9 cellular contexts compared by ENCODE assay signal in the genomic region with DNA sequence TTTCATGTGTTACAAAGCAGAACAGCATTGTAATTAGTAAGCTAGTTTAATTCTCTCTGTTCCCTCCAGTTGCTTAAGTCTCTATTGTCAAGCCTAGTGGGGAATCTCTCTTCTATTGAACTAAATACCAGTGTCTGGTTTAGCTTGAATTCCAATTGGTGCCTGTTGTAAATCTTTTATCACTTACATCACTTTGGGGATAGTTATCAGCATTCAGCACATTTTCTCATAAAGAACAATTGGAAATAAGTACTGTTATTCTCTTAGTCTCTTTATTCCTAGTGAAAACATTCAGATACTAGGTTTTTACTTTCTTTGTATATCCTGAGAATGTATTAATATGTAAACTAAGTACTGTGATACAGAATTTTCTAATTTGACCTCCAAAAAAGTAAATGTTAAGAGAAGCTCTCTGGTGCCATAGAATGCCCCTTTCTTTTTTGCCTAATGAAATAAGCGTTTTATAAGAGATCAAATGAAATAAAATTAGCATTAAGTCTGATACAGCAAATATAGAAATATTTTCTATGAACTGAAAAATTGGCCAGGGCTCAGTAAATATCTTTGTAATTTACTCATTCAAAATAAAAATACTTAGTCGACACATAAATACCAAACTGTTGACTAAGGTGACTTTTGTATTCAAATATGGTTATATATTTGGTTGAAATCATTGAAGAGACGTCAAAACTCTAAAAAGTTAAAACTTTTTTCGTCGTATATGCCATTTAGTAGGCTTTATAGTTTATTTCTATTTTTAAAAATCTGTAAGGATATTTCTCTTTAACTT. TPM values are rescaled to one million over a fixed set of nuclear protein-coding genes. Genes with fewer than 3 reads are reported as not detected.
DNase-seq lines count a peak whose midpoint lies in the region; ATAC-seq and TF ChIP-seq lines count a peak whose summit lies in the region.
"Had no signal": no experiment of that assay in that cellular context is flagged by ENCODE, and none has a peak within 500 bp of the region (broad histone marks: within the 10 kb centered on the region; RNA-seq: fewer than 3 reads in every experiment).

No MANE protein-coding gene starts in this region.

- H3K27me3 ChIP-seq in CD4-positive, alpha-beta memory T cell (ENCODE audit: insufficient read depth, low read length): no peaks in the 10 kb centered on the region
- H3K27me3 ChIP-seq in HCT116 (ENCODE audit: insufficient read depth, low read length) (no peaks in the 10 kb centered on the region), adipocyte (replicated peaks; ENCODE audit: control insufficient read depth, insufficient read depth, low read length) (no peaks in the 10 kb centered on the region)

- no TSS peak for BruUV-seq in HCT116 (replicated peaks; lab: Mats Ljungman, UMichigan)

- TF ChIP-seq CTCF in HCT116 (IDR thresholded peaks at IDR 0.05 in 2 of 3, conservative IDR thresholded peaks at IDR 0.05 in 1 of 3; ENCODE audit: borderline replicate concordance in 1 of 3, insufficient read depth in 1 of 3, low read depth in 2 of 3, low read length in 2 of 3) (no peak), mesothelial cell of epicardium (IDR thresholded peaks at IDR 0.05; ENCODE audit: unreplicated experiment) (no peak)

- no peaks in the 10 kb centered on the region for H3K9me3 Mint-ChIP-seq in CD4-positive, alpha-beta memory T cell
- H3K9me3 Mint-ChIP-seq in mesothelial cell of epicardium: no peaks in the 10 kb centered on the region

- H2AFZ ChIP-seq in HCT116 (ENCODE audit: low read depth, low read length, poor library complexity, severe bottlenecking): no peak overlapping the region

- DNase-seq in CD4-positive, alpha-beta memory T cell: no peak
- DNase-seq in HCT116 (ENCODE audit: low read depth, low spot score): no peak
- peak; percentile 54 for DNase-seq in adipocyte (ENCODE audit: low read depth)
- no peak for DNase-seq in mesothelial cell of epicardium (ENCODE audit: low spot score in 2 of 2, unreplicated experiment in 2 of 2)
- no peak for DNase-seq in SHP77 (lab: John Stamatoyannopoulos, UW)
- DNase-seq in H4 (ENCODE audit: low spot score): no peak
- no peak for DNase-seq in NCI-H1436 treated with DMSO at 0.1 percent for 48 hours (lab: John Stamatoyannopoulos, UW)
- DNase-seq: stimulated activated CD4-positive, alpha-beta T cell treated with anti-CD3 and anti-CD28 coated beads, Interleukin-4, amount 100 ng/mL, for 1 hour had no signal

- TF ChIP-seq RAD21 in HCT116 (IDR thresholded peaks at IDR 0.05; ENCODE audit: low read depth): no peak

- H3K79me2 ChIP-seq in HCT116 (ENCODE audit: insufficient read depth, low read length): peaks cover 70% of the 10 kb centered on the region

- H3K27ac ChIP-seq in CD4-positive, alpha-beta memory T cell (ENCODE audit: low read depth, low read length): no peak overlapping the region
- no peak overlapping the region for H3K27ac ChIP-seq in HCT116 (ENCODE audit: low read depth, low read length)

- peaks cover 33 to 48% (median 41%) of the 10 kb centered on the region in 4 donors for H3K4me1 Mint-ChIP-seq in CD4-positive, alpha-beta memory T cell
- H3K4me1 Mint-ChIP-seq in mesothelial cell of epicardium: peaks cover 32% of the 10 kb centered on the region

- H3K9me2 ChIP-seq in HCT116 (ENCODE audit: insufficient read depth): no peaks in the 10 kb centered on the region

- CTCF ChIA-PET in CD4-positive, alpha-beta memory T cell (lab: Charles Lee; ENCODE audit: partially characterized antibody): no interaction called here
- CTCF ChIA-PET in HCT116 (lab: Charles Lee): no interaction called here

- H3K27ac Mint-ChIP-seq in CD4-positive, alpha-beta memory T cell: peak overlapping the region in 4 of 7 donors; percentile 11 to 88 (median 50)
- no peak overlapping the region for H3K27ac Mint-ChIP-seq in mesothelial cell of epicardium

- intact Hi-C loops in CD4-positive, alpha-beta memory T cell (cut with micrococcal nuclease): loop anchor here (5.0 kb wide), 1 partner anchor 757 kb away; a partner anchor contains a TSS
- intact Hi-C loops in HCT116 (cut with micrococcal nuclease): loop anchor here (10.0 kb wide), 1 partner anchor 544 kb away; a partner anchor contains a TSS

- RAD21 ChIA-PET in HCT116 (lab: Charles Lee; ENCODE audit: low non-redundant PET in 1 of 2, low total read pairs in 2 of 2, uncharacterized antibody in 2 of 2, unreplicated experiment in 2 of 2): no interaction called here

- H3K36me3 Mint-ChIP-seq in CD4-positive, alpha-beta memory T cell: peaks cover 0 to 22% of the 10 kb centered on the region in 2 donors
- H3K36me3 Mint-ChIP-seq in mesothelial cell of epicardium: peaks cover 5% of the 10 kb centered on the region

- no peaks in the 10 kb centered on the region for H3K27me3 Mint-ChIP-seq in CD4-positive, alpha-beta memory T cell
- no peaks in the 10 kb centered on the region for H3K27me3 Mint-ChIP-seq in mesothelial cell of epicardium (ENCODE audit: low read depth)

- peak overlapping the region; percentile 68 for H3K4me2 ChIP-seq in HCT116 (ENCODE audit: low read length)

- H3K9ac ChIP-seq in HCT116 (ENCODE audit: low read length): peak overlapping the region; percentile 84
- H3K9ac ChIP-seq in adipocyte (ENCODE audit: low read length): peak overlapping the region; percentile 97

- H3K4me1 ChIP-seq in CD4-positive, alpha-beta memory T cell (ENCODE audit: insufficient read depth, low read length): peaks cover 31% of the 10 kb centered on the region
- peaks cover 12 to 30% of the 10 kb centered on the region in 2 experiments for H3K4me1 ChIP-seq in HCT116 (ENCODE audit: control insufficient read depth in 1 of 2, insufficient read depth in 2 of 2, low read length in 2 of 2)
- peaks cover 49% of the 10 kb centered on the region for H3K4me1 ChIP-seq in adipocyte (ENCODE audit: control insufficient read depth, insufficient read depth, low read length)

- H3K4me3 ChIP-seq in CD4-positive, alpha-beta memory T cell (ENCODE audit: low read length in 2 of 2): no peak overlapping the region
- H3K4me3 ChIP-seq in HCT116 (replicated peaks in 1 of 2; ENCODE audit: low read depth in 1 of 2, low read length in 2 of 2) (peak overlapping the region in 1 of 2 experiments; percentile 67; a peak in 2 of 4 replicates), adipocyte (ENCODE audit: low read length) (peak overlapping the region; percentile 93)

- TF ChIP-seq POLR2A in HCT116 (IDR thresholded peaks at IDR 0.05; ENCODE audit: borderline replicate concordance, extremely low read depth, insufficient read depth, insufficient read length): no peak

- POLR2A ChIA-PET in CD4-positive, alpha-beta memory T cell (lab: Charles Lee; ENCODE audit: partially characterized antibody): interaction anchor here (0.9 kb wide), 1 partner anchor 545 kb away, joined by 3 read pairs; a partner anchor contains a TSS
- POLR2A ChIA-PET in HCT116 (lab: Charles Lee): no interaction called here

- ATAC-seq in HCT116: no peak
- no peak for ATAC-seq in HG02973 (IDR thresholded peaks at IDR 0.05; ENCODE audit: unreplicated experiment)

- no peaks in the 10 kb centered on the region for H3K36me3 ChIP-seq in CD4-positive, alpha-beta memory T cell (ENCODE audit: insufficient read depth, low read length)
- peaks cover 6 to 27% of the 10 kb centered on the region in 2 experiments; a peak in 2 of 4 replicates for H3K36me3 ChIP-seq in HCT116 (ENCODE audit: control insufficient read depth in 1 of 2, insufficient read depth in 2 of 2, low read length in 2 of 2)
- H3K36me3 ChIP-seq in adipocyte (ENCODE audit: control insufficient read depth, insufficient read depth, low read length, severe bottlenecking): peaks cover 23% of the 10 kb centered on the region

- no peaks in the 10 kb centered on the region for H3K9me3 ChIP-seq in CD4-positive, alpha-beta memory T cell (ENCODE audit: control insufficient read depth in 1 of 2, low read length in 2 of 2)
- H3K9me3 ChIP-seq in HCT116 (ENCODE audit: control insufficient read depth in 1 of 2, insufficient read depth in 1 of 2, low read depth in 1 of 2, low read length in 2 of 2) (no peaks in the 10 kb centered on the region), adipocyte (ENCODE audit: control insufficient read depth, low read length) (no peaks in the 10 kb centered on the region)

- peak overlapping the region in 5 of 8 donors; percentile 4 to 97 (median 45) for H3K4me3 Mint-ChIP-seq in CD4-positive, alpha-beta memory T cell
- peak overlapping the region; percentile 85 for H3K4me3 Mint-ChIP-seq in mesothelial cell of epicardium

- H4K20me1 ChIP-seq in HCT116 (ENCODE audit: insufficient read depth): peaks cover 20% of the 10 kb centered on the region; the same call in 1 of the 2 replicates

TF ChIP-seq in HCT116, 20 proteins besides CTCF, POLR2A, EP300 and RAD21 (continues in another document):
- TF ChIP-seq, protein P1, sequence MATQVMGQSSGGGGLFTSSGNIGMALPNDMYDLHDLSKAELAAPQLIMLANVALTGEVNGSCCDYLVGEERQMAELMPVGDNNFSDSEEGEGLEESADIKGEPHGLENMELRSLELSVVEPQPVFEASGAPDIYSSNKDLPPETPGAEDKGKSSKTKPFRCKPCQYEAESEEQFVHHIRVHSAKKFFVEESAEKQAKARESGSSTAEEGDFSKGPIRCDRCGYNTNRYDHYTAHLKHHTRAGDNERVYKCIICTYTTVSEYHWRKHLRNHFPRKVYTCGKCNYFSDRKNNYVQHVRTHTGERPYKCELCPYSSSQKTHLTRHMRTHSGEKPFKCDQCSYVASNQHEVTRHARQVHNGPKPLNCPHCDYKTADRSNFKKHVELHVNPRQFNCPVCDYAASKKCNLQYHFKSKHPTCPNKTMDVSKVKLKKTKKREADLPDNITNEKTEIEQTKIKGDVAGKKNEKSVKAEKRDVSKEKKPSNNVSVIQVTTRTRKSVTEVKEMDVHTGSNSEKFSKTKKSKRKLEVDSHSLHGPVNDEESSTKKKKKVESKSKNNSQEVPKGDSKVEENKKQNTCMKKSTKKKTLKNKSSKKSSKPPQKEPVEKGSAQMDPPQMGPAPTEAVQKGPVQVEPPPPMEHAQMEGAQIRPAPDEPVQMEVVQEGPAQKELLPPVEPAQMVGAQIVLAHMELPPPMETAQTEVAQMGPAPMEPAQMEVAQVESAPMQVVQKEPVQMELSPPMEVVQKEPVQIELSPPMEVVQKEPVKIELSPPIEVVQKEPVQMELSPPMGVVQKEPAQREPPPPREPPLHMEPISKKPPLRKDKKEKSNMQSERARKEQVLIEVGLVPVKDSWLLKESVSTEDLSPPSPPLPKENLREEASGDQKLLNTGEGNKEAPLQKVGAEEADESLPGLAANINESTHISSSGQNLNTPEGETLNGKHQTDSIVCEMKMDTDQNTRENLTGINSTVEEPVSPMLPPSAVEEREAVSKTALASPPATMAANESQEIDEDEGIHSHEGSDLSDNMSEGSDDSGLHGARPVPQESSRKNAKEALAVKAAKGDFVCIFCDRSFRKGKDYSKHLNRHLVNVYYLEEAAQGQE (IDR thresholded peaks at IDR 0.05; ENCODE audit: low read depth): no peak
- TF ChIP-seq FOSL1 (IDR thresholded peaks at IDR 0.05; ENCODE audit: low read depth) (no peak), CEBPB (IDR thresholded peaks at IDR 0.05; ENCODE audit: low read depth) (no peak), ZNF274 (IDR thresholded peaks at IDR 0.05; ENCODE audit: low read depth, low read length) (no peak)

RNA-seq across cellular contexts. Expression of a gene that starts 25.4 kb away (rescaled TPM):
- total RNA-seq in CD4-positive, alpha-beta memory T cell: 10 to 100 TPM; 77.6 to 78.7 TPM
- polyA plus RNA-seq in CD4-positive, alpha-beta memory T cell: 10 to 100 TPM; 32.8 to 38.9 TPM
- total RNA-seq in HCT116 (2021; ENCODE audit: unreplicated experiment) (237 TPM), mesothelial cell of epicardium (172 to 176 TPM (median 175 TPM) in 3 replicates)
- 105 and 132 TPM in 2 replicates for polyA plus RNA-seq in HCT116 (2012)
- total RNA-seq in H4 (2014; rRNA removed; shearing (Covaris generic)): 65.3 and 88.4 TPM in 2 replicates
